ENCODE assay signal across 12 cellular contexts in the genomic region with DNA sequence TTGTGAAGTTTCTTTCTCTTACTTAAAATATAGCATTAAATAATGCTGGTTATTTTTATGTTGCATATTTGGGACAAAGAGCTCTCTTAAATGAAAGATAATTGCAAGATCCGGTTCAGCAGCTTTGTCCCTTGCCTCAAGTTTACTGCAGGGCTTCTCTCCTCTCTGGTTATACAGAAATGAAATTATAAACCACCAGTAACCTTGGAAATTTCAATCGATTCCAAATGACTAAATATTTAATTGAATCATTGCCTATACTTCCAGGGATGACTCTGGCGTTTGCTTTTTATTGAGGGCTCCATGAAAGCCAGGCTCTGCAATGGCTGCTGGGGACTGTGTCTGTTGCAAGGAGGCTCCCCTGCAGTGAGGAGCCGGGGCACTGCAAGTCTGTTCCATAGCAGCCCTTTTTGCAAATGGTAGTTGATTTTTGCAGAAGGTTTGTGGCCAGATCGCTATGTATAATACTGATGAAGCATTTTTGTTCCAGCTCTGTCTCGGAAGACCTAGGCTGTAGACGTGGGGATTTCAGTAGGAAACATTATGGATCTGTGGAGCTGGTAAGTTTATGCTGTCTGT. TPM values are rescaled to one million over a fixed set of nuclear protein-coding genes. Genes with fewer than 3 reads are reported as not detected.
A peak's percentile ranks its signal among the peaks of the same experiment; 100 is the strongest.
DNase-seq lines count a peak whose midpoint lies in the region; ATAC-seq and TF ChIP-seq lines count a peak whose summit lies in the region.
"Had no signal": no experiment of that assay in that cellular context is flagged by ENCODE, and none has a peak within 500 bp of the region (broad histone marks: within the 10 kb centered on the region; RNA-seq: fewer than 3 reads in every experiment).

A gene with protein sequence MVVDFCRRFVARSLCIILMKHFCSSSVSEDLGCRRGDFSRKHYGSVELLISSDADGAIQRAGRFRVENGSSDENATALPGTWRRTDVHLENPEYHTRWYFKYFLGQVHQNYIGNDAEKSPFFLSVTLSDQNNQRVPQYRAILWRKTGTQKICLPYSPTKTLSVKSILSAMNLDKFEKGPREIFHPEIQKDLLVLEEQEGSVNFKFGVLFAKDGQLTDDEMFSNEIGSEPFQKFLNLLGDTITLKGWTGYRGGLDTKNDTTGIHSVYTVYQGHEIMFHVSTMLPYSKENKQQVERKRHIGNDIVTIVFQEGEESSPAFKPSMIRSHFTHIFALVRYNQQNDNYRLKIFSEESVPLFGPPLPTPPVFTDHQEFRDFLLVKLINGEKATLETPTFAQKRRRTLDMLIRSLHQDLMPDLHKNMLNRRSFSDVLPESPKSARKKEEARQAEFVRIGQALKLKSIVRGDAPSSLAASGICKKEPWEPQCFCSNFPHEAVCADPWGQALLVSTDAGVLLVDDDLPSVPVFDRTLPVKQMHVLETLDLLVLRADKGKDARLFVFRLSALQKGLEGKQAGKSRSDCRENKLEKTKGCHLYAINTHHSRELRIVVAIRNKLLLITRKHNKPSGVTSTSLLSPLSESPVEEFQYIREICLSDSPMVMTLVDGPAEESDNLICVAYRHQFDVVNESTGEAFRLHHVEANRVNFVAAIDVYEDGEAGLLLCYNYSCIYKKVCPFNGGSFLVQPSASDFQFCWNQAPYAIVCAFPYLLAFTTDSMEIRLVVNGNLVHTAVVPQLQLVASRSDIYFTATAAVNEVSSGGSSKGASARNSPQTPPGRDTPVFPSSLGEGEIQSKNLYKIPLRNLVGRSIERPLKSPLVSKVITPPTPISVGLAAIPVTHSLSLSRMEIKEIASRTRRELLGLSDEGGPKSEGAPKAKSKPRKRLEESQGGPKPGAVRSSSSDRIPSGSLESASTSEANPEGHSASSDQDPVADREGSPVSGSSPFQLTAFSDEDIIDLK (plus strand): TSS at position 313 of the 579 bp plus-strand sequence. CDS start 104 bp downstream, at position 417.

- TF ChIP-seq CTCF in choroid plexus epithelial cell (conservative IDR thresholded peaks at IDR 0.05; ENCODE audit: low read depth, low read length) (no peak), thoracic aorta (IDR thresholded peaks at IDR 0.05) (no peak), foreskin fibroblast (IDR thresholded peaks at IDR 0.05; ENCODE audit: low read depth, low read length) (no peak)

- no peaks in the 10 kb centered on the region for H3K36me3 ChIP-seq in thoracic aorta

- DNase-seq in NCI-H146 (lab: John Stamatoyannopoulos, UW) (peak; percentile 19), choroid plexus epithelial cell (ENCODE audit: low read depth) (peak; percentile 14), medulla oblongata (ENCODE audit: extremely low spot score) (peak; percentile 56), thoracic aorta (ENCODE audit: low spot score) (no peak), HCEC 1CT (no peak), NK-92 (lab: John Stamatoyannopoulos, UW; ENCODE audit: unreplicated experiment) (no peak), foreskin fibroblast (no peak)
- DNase-seq: activated CD4-positive, alpha-beta T cell treated with anti-CD3 and anti-CD28 coated beads, Interleukin-2, amount 10 ng/mL, durations not matched to agents 7 days and 5 days; CD8-positive, alpha-beta memory T cell; NCI-H187; SIG-M5 had no signal

- H3K4me3 ChIP-seq in choroid plexus epithelial cell (ENCODE audit: low read depth, low read length) (no peak within 1 kb of the TSS), thoracic aorta (no peak within 1 kb of the TSS), foreskin fibroblast (ENCODE audit: low read depth in 1 of 2, low read length in 2 of 2) (no peak within 1 kb of the TSS)

- peaks cover 5 to 70% of the 10 kb centered on the region in 2 donors for H3K4me1 ChIP-seq in thoracic aorta (ENCODE audit: control insufficient read depth in 1 of 2, low read depth in 2 of 2)

- peak within 1 kb of the TSS; percentile 2 to 51 for H3K27ac ChIP-seq in thoracic aorta

- no peaks in the 10 kb centered on the region for H3K9me3 ChIP-seq in thoracic aorta

- ATAC-seq in thoracic aorta (ENCODE audit: insufficient number of reproducible peaks, low FRiP score, low read depth) (no peak), HG03039 (IDR thresholded peaks at IDR 0.05; ENCODE audit: unreplicated experiment) (no peak)

- H3K27me3 ChIP-seq in thoracic aorta (replicated peaks; ENCODE audit: insufficient read depth) = no peaks in the 10 kb centered on the region

RNA-seq across cellular contexts. Expression of the gene that starts here (rescaled TPM):
- 10 to 100 TPM; 59.3 to 63.4 TPM for total RNA-seq in thoracic aorta

Comparison
In these comparisons a context has a peak if more than half of its experiments do, and no peak if none do; other contexts are left out.
1. DNase-seq: peak in NCI-H146 (single experiment), choroid plexus epithelial cell (single experiment) and medulla oblongata (single experiment); none in thoracic aorta (single experiment), HCEC 1CT (single experiment), NK-92 (single experiment) and foreskin fibroblast (0 of 2).